In genomic region chr12:124292385-124292784, GRCh38 we compare ENCODE assay signal across 1 cellular context.
TF ChIP-seq lines count a peak whose summit lies in the region.

No MANE protein-coding gene starts in this region.

TF ChIP-seq in K562, 482 proteins besides CTCF, POLR2A, EP300 and RAD21:
- TF ChIP-seq ATF3 (IDR thresholded peaks at IDR 0.05): no peak
- no peak for TF ChIP-seq ATF3 (CRISPR knock-in tag; conservative IDR thresholded peaks at IDR 0.05)
- TF ChIP-seq NR2C1 (IDR thresholded peaks at IDR 0.05): no peak
- TF ChIP-seq NR2C1 (tag; IDR thresholded peaks at IDR 0.05): peak; percentile 46; the same call in 1 of the 2 replicates
- TF ChIP-seq ZNF408 (CRISPR knock-in tag; IDR thresholded peaks at IDR 0.05; ENCODE audit: low read depth): no peak
